9 cellular contexts compared by ENCODE assay signal in the genomic region with DNA sequence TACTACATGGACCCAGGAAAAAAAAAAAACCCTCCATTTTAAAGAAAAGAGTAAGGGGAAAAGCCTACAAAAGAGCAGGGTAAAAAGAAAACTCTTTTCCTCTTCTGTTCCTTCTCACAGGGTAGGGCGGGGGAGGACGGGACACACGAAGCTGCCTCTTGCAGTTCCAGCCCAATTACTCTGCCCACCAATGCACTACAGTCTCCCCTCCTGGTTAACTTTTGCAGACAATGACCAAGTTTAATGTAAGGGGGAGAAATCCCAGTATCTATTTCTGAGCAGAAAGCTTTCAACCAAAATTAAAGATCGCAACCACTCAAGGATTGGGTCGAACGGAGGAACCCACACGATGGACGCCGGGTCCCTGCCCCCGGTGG. TPM values are rescaled to one million over a fixed set of nuclear protein-coding genes. Genes with fewer than 3 reads are reported as not detected.
DNase-seq lines count a peak whose midpoint lies in the region; ATAC-seq, FAIRE-seq and TF ChIP-seq lines count a peak whose summit lies in the region.
"Had no signal": no experiment of that assay in that cellular context is flagged by ENCODE, and none has a peak within 500 bp of the region (broad histone marks: within the 10 kb centered on the region; RNA-seq: fewer than 3 reads in every experiment).

No MANE protein-coding gene starts in this region.

- peak overlapping the region; percentile 59 for H3K56ac ChIP-seq in H1 (replicated peaks; ENCODE audit: insufficient read length, low read depth, low read length)

- 0 out of 2 replicates have a peak overlapping the region, but pooled peaks have one; percentile 10 for H3K27ac ChIP-seq in PC-9
- H3K27ac ChIP-seq in H1 (ENCODE audit: low read depth, low read length) = peak overlapping the region; percentile 65

- H3K9me2 ChIP-seq in PC-9 (ENCODE audit: insufficient read depth) = no peaks in the 10 kb centered on the region

- H3K9me3 ChIP-seq in PC-9 (ENCODE audit: insufficient read depth, low read depth) (no peaks in the 10 kb centered on the region), H1 (ENCODE audit: insufficient read depth in 2 of 2, low read depth in 1 of 2, low read length in 1 of 2) (peaks cover 3 to 8% of the 10 kb centered on the region in 2 experiments; a peak in 2 of 4 replicates)

- H2BK12ac ChIP-seq in H1 (ENCODE audit: low read depth, low read length) = no peak overlapping the region

- peak overlapping the region; percentile 51 for H4K5ac ChIP-seq in H1 (ENCODE audit: insufficient read length, low read depth, low read length)

- H3K23ac ChIP-seq in H1 (ENCODE audit: insufficient read length) = no peak overlapping the region

- H3K27me3 ChIP-seq in PC-9 (ENCODE audit: insufficient read depth, low read depth) (peaks cover 26% of the 10 kb centered on the region), H1 (replicated peaks in 1 of 4; ENCODE audit: control insufficient read depth in 3 of 4, extremely low read depth in 1 of 4, insufficient read depth in 3 of 4, low read length in 3 of 4) (peaks cover 0 to 13% (median 10%) of the 10 kb centered on the region in 4 experiments; a peak in 3 of 7 replicates)

- peak overlapping the region; percentile 53; the same call in 1 of the 2 replicates for H2AFZ ChIP-seq in PC-9
- no peak overlapping the region for H2AFZ ChIP-seq in H1 (ENCODE audit: low read length)

- H3K4me1 ChIP-seq in PC-9 (replicated peaks; ENCODE audit: insufficient read depth) = peaks cover 13% of the 10 kb centered on the region
- H3K4me1 ChIP-seq in H1 (replicated peaks in 1 of 4; ENCODE audit: control insufficient read depth in 3 of 4, insufficient read depth in 4 of 4, low read length in 3 of 4) = peaks cover 0 to 15% (median 8%) of the 10 kb centered on the region in 4 experiments; a peak in 5 of 7 replicates

- CTCF ChIA-PET in activated CD4-positive, alpha-beta T cell treated with anti-CD3 and anti-CD28 coated beads for 36 hours (lab: Charles Lee) = interaction anchor here (0.7 to 1.6 kb wide), 2 partner anchors 40 to 1006 kb away, joined by 3 read pairs; no protein-coding TSS in a partner anchor
- CTCF ChIA-PET in PC-9 (lab: Charles Lee) = interaction anchor here (1.1 kb wide), 1 partner anchor 11 kb away, joined by 3 read pairs; no protein-coding TSS in a partner anchor
- CTCF ChIA-PET in H1 (lab: Charles Lee; ENCODE audit: partially characterized antibody) = interaction anchor here (1.5 kb wide), 2 partner anchors 16 to 32 kb away, joined by 3 to 8 read pairs; no protein-coding TSS in a partner anchor

- peaks cover 5% of the 10 kb centered on the region for H3K23me2 ChIP-seq in H1 (ENCODE audit: low read depth, low read length)

- no peaks in the 10 kb centered on the region for H3K36me3 Mint-ChIP-seq in activated CD4-positive, alpha-beta T cell treated with anti-CD3 and anti-CD28 coated beads for 36 hours (ENCODE audit: low read depth)
- no peaks in the 10 kb centered on the region for H3K36me3 Mint-ChIP-seq in neural crest cell (ENCODE audit: low read depth)

- H3K4me1 Mint-ChIP-seq in activated CD4-positive, alpha-beta T cell treated with anti-CD3 and anti-CD28 coated beads for 36 hours = peaks cover 34% of the 10 kb centered on the region
- H3K4me1 Mint-ChIP-seq in neural crest cell = peaks cover 27% of the 10 kb centered on the region

- H3K79me1 ChIP-seq in H1 (ENCODE audit: low read depth, low read length) = peaks cover 22% of the 10 kb centered on the region

- 3% methylated on average over 10 of the region's 10 CpGs; no CpG with 5 or more reads in 1 of the 2 experiments for WGBS in H1 (ENCODE audit: extremely low coverage in 1 of 2, insufficient coverage in 1 of 2, insufficient read length in 1 of 2, insufficient replicate concordance in 2 of 2, low coverage in 1 of 2, low lambda C conversion rate in 2 of 2, missing lambda C conversion rate in 1 of 2), 2 experiments

- no peak for TF ChIP-seq POLR2A in H1 (IDR thresholded peaks at IDR 0.05; ENCODE audit: control extremely low read depth in 1 of 2, low read depth in 2 of 2, low read length in 2 of 2)

- H3K9ac ChIP-seq in H1 (replicated peaks in 1 of 4; ENCODE audit: extremely low read depth in 1 of 4, low read depth in 3 of 4, low read length in 3 of 4) = peak overlapping the region; percentile 76 to 96 (median 88)

- H3K4me3 ChIP-seq in PC-9 (peak overlapping the region; percentile 68), H1 (ENCODE audit: extremely low read depth in 1 of 4, insufficient read depth in 2 of 4, low read depth in 3 of 4, low read length in 4 of 4) (peak overlapping the region; percentile 52 to 100 (median 92))

- TF ChIP-seq CTCF in PC-9 (conservative IDR thresholded peaks at IDR 0.05) (no peak), H1 (IDR thresholded peaks at IDR 0.05; ENCODE audit: control extremely low read depth in 1 of 3, insufficient read depth in 1 of 3, low read depth in 1 of 3, low read length in 3 of 3) (no peak), neural crest cell (conservative IDR thresholded peaks at IDR 0.05) (no peak)

- no TSS peak for BruUV-seq in PC-9 (replicated peaks; lab: Mats Ljungman, UMichigan)

- no peak overlapping the region for H2BK20ac ChIP-seq in H1 (ENCODE audit: low read length)

- no peak overlapping the region for H2BK5ac ChIP-seq in H1 (ENCODE audit: low read depth, low read length)

- H3K79me2 ChIP-seq in PC-9 (ENCODE audit: low read depth) = peaks cover 53% of the 10 kb centered on the region
- peaks cover 35 to 57% of the 10 kb centered on the region in 2 experiments for H3K79me2 ChIP-seq in H1 (ENCODE audit: control insufficient read depth in 1 of 2, insufficient read depth in 2 of 2, low read length in 2 of 2)

- H3K27me3 Mint-ChIP-seq in activated CD4-positive, alpha-beta T cell treated with anti-CD3 and anti-CD28 coated beads for 36 hours = peaks cover 11% of the 10 kb centered on the region
- H3K27me3 Mint-ChIP-seq in neural crest cell (ENCODE audit: low read depth) = peaks cover 29% of the 10 kb centered on the region

- peak overlapping the region; percentile 62; the same call in 1 of the 2 replicates for H4K8ac ChIP-seq in H1 (ENCODE audit: extremely low read depth, insufficient read depth, low read length)

- H3K4me2 ChIP-seq in PC-9 (peak overlapping the region; percentile 99), H1 (ENCODE audit: insufficient read depth in 1 of 2, low read depth in 2 of 2, low read length in 2 of 2) (peak overlapping the region; percentile 87 to 88)

- H3K4me3 Mint-ChIP-seq in activated CD4-positive, alpha-beta T cell treated with anti-CD3 and anti-CD28 coated beads for 36 hours = peak overlapping the region; percentile 85
- H3K4me3 Mint-ChIP-seq in neural crest cell = peak overlapping the region; percentile 96

- H3K9me3 Mint-ChIP-seq in activated CD4-positive, alpha-beta T cell treated with anti-CD3 and anti-CD28 coated beads for 36 hours (ENCODE audit: low read depth) = no peaks in the 10 kb centered on the region
- no peaks in the 10 kb centered on the region for H3K9me3 Mint-ChIP-seq in neural crest cell

- no peak for TF ChIP-seq EP300 in H1 (IDR thresholded peaks at IDR 0.05; ENCODE audit: borderline replicate concordance in 1 of 2, low read depth in 2 of 2, low read length in 2 of 2)

- POLR2A ChIA-PET in activated CD4-positive, alpha-beta T cell treated with anti-CD3 and anti-CD28 coated beads for 36 hours (lab: Charles Lee) = interaction anchor here (2.1 kb wide), 1 partner anchor 69 kb away, joined by 12 read pairs; the partner anchor contains the start of gene WDR5
- POLR2A ChIA-PET in PC-9 (lab: Charles Lee; ENCODE audit: unreplicated experiment) = no interaction called here
- POLR2A ChIA-PET in H1 (lab: Charles Lee; ENCODE audit: partially characterized antibody) = interaction anchor here (0.7 to 3.0 kb wide), 14 partner anchors 9 to 1992 kb away, joined by 3 to 19 read pairs (median 4); partner anchors contain the start of gene WDR5

- TF ChIP-seq RAD21 in H1 (IDR thresholded peaks at IDR 0.05 in 1 of 2, conservative IDR thresholded peaks at IDR 0.05 in 1 of 2; ENCODE audit: low read depth in 2 of 2, low read length in 2 of 2) = no peak

- no peak overlapping the region for H2AK5ac ChIP-seq in H1 (ENCODE audit: low read depth, low read length)

- H4K20me1 ChIP-seq in PC-9 (ENCODE audit: insufficient read depth) (peaks cover 47% of the 10 kb centered on the region), H1 (replicated peaks in 1 of 2; ENCODE audit: control insufficient read depth in 1 of 2, insufficient read depth in 2 of 2, low read length in 2 of 2) (peaks cover 36% of the 10 kb centered on the region in 2 experiments)

- ATAC-seq in activated CD4-positive, alpha-beta T cell treated with anti-CD3 and anti-CD28 coated beads for 36 hours = no peak
- no peak for ATAC-seq in HG03095 (IDR thresholded peaks at IDR 0.05; ENCODE audit: unreplicated experiment)

- peak overlapping the region; percentile 96 for H3K27ac Mint-ChIP-seq in activated CD4-positive, alpha-beta T cell treated with anti-CD3 and anti-CD28 coated beads for 36 hours
- H3K27ac Mint-ChIP-seq in neural crest cell (ENCODE audit: unreplicated experiment) = peak overlapping the region; percentile 75

- intact Hi-C loops in activated CD4-positive, alpha-beta T cell treated with anti-CD3 and anti-CD28 coated beads for 36 hours (cut with DNase I, micrococcal nuclease) = loop anchor here (1.0 to 10.0 kb wide), 12 partner anchors 260 to 1841 kb away; partner anchors contain the start of genes RXRA (in 2 of the 2), CACFD1 (in 1 of the 2), CAMSAP1 (in 1 of the 2) and MED22 (in 1 of the 2)
- intact Hi-C loops in PC-9 (cut with micrococcal nuclease; ENCODE audit: unreplicated experiment) = loop anchor here (1.0 to 2.0 kb wide), 3 partner anchors 10 to 72 kb away; no protein-coding TSS in a partner anchor

- H2BK15ac ChIP-seq in H1 (ENCODE audit: low read length) = no peak overlapping the region

- peaks cover 13% of the 10 kb centered on the region for H3F3A ChIP-seq in PC-9 (ENCODE audit: insufficient read depth, low read depth)

- H2BK120ac ChIP-seq in H1 (replicated peaks; ENCODE audit: low read depth, low read length) = no peak overlapping the region

- H3K18ac ChIP-seq in H1 (ENCODE audit: extremely low read depth, low read length) = no peak overlapping the region; the same call in 1 of the 2 replicates

- H3K14ac ChIP-seq in H1 (ENCODE audit: insufficient read length) = peak overlapping the region; percentile 5

- peak; percentile 47 for DNase-seq in activated CD4-positive, alpha-beta T cell treated with anti-CD3 and anti-CD28 coated beads for 36 hours
- DNase-seq in activated CD4-positive, alpha-beta T cell treated with anti-CD3 and anti-CD28 coated beads for 1 hour = no peak
- DNase-seq in PC-9 (no peak), H1 (ENCODE audit: low read depth in 1 of 2, low spot score in 2 of 2) (no peak), neural crest cell (ENCODE audit: low read depth, low spot score) (no peak), NCI-H2081 (lab: John Stamatoyannopoulos, UW) (no peak), activated gamma-delta T cell treated with Interleukin-2 at 50 U/mL for 16 hours (no peak)

- no peak overlapping the region for H4K91ac ChIP-seq in H1 (replicated peaks; ENCODE audit: insufficient read length, low read length)

- no peak for FAIRE-seq in H1 (lab: Jason Lieb, UNC)
- FAIRE-seq: frontal cortex had no signal

- H3K4ac ChIP-seq in H1 (replicated peaks; ENCODE audit: insufficient read length, low read depth, low read length) = no peak overlapping the region

- H3K36me3 ChIP-seq in PC-9 (ENCODE audit: low read depth) (no peaks in the 10 kb centered on the region), H1 (ENCODE audit: control insufficient read depth in 2 of 4, insufficient read depth in 4 of 4, low read length in 3 of 4) (no peaks in the 10 kb centered on the region; a peak in 1 of 8 replicates)

RNA-seq across cellular contexts. Expression of gene BRD3, which starts 1.3 kb away (rescaled TPM):
- total RNA-seq in activated CD4-positive, alpha-beta T cell treated with anti-CD3 and anti-CD28 coated beads for 36 hours = 10 to 100 TPM; 33.8 to 39.2 TPM
- total RNA-seq in PC-9 (2021) (47.3 and 64.0 TPM in 2 replicates), neural crest cell (73.2 and 77.6 TPM in 2 replicates)
- total RNA-seq in H1 (2021; fragmentation: NEBNext Ultra II Directional; extraction: Animal tissue kit (Norgen Biotek cat#: 25700)) = 82.7 and 87.8 TPM in 2 replicates
- 31.0 and 38.4 TPM in 2 replicates for polyA plus RNA-seq in H1 (2011; rRNA removed)
- 15.4 TPM for polyA plus RNA-seq in H1 (2011; cell fraction: cytosol; rRNA removed)
- 36.5 TPM for polyA plus RNA-seq in H1 (2011; cell fraction: nucleus; rRNA removed)
- 46.3 to 49.6 TPM (median 47.8 TPM) in 4 replicates for polyA plus RNA-seq in H1 (2012, experiment 1 of 2)
- 24.5 TPM for polyA plus RNA-seq in H1 (2012, experiment 2 of 2)
- 34.4 TPM for polyA plus RNA-seq in H1 (2013, experiment 1 of 2)
- polyA plus RNA-seq in H1 (2013, experiment 2 of 2) = 34.5 TPM
- polyA minus RNA-seq in H1 (2011; rRNA and poly(A)+ RNA removed) = 15.6 and 21.7 TPM in 2 replicates
- 51.7 TPM for polyA minus RNA-seq in H1 (2011; cell fraction: cytosol; rRNA and poly(A)+ RNA removed)
- 35.8 TPM for polyA minus RNA-seq in H1 (2011; cell fraction: nucleus; rRNA and poly(A)+ RNA removed)

RNA-seq across cellular contexts. Expression of gene BRD3OS, which starts 41.3 kb away (rescaled TPM):
- 10 to 100 TPM; 15.1 to 18.0 TPM for total RNA-seq in activated CD4-positive, alpha-beta T cell treated with anti-CD3 and anti-CD28 coated beads for 36 hours
- total RNA-seq in PC-9 (2021) = 23.7 and 26.2 TPM in 2 replicates
- 17.2 and 20.2 TPM in 2 replicates for total RNA-seq in H1 (2021; fragmentation: NEBNext Ultra II Directional; extraction: Animal tissue kit (Norgen Biotek cat#: 25700))
- 12.7 and 13.6 TPM in 2 replicates for polyA plus RNA-seq in H1 (2011; rRNA removed)
- polyA plus RNA-seq in H1 (2011; cell fraction: cytosol; rRNA removed) = 13.0 TPM
- polyA plus RNA-seq in H1 (2011; cell fraction: nucleus; rRNA removed) = 11.0 TPM
- polyA plus RNA-seq in H1 (2012, experiment 1 of 2) = 12.5 to 16.9 TPM (median 14.6 TPM) in 4 replicates
- polyA plus RNA-seq in H1 (2012, experiment 2 of 2) = 17.3 TPM
- 11.6 TPM for polyA plus RNA-seq in H1 (2013, experiment 1 of 2)
- polyA plus RNA-seq in H1 (2013, experiment 2 of 2) = 12.4 TPM
- 6.7 and 9.0 TPM in 2 replicates for polyA minus RNA-seq in H1 (2011; rRNA and poly(A)+ RNA removed)
- polyA minus RNA-seq in H1 (2011; cell fraction: cytosol; rRNA and poly(A)+ RNA removed) = 10.8 TPM
- 7.3 TPM for polyA minus RNA-seq in H1 (2011; cell fraction: nucleus; rRNA and poly(A)+ RNA removed)
- total RNA-seq in neural crest cell = 25.9 and 30.7 TPM in 2 replicates
